In the genomic region with DNA sequence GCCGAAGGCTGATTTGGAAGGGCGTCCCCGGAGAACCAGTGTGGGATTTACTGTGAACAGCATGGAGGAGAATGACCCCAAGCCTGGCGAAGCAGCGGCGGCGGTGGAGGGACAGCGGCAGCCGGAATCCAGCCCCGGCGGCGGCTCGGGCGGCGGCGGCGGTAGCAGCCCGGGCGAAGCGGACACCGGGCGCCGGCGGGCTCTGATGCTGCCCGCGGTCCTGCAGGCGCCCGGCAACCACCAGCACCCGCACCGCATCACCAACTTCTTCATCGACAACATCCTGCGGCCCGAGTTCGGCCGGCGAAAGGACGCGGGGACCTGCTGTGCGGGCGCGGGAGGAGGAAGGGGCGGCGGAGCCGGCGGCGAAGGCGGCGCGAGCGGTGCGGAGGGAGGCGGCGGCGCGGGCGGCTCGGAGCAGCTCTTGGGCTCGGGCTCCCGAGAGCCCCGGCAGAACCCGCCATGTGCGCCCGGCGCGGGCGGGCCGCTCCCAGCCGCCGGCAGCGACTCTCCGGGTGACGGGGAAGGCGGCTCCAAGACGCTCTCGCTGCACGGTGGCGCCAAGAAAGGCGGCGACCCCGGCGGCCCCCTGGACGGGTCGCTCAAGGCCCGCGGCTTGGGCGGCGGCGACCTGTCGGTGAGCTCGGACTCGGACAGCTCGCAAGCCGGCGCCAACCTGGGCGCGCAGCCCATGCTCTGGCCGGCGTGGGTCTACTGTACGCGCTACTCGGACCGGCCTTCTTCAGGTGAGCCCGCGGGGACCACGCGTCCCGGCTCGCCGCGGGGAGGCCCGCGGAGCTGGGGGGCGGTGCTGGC, we compare ENCODE assay signal across 10 cellular contexts. TPM values are rescaled to one million over a fixed set of nuclear protein-coding genes. Genes with fewer than 3 reads are reported as not detected.
DNase-seq lines count a peak whose midpoint lies in the region; ATAC-seq, FAIRE-seq and TF ChIP-seq lines count a peak whose summit lies in the region.
"Had no signal": no experiment of that assay in that cellular context is flagged by ENCODE, and none has a peak within 500 bp of the region (broad histone marks: within the 10 kb centered on the region; RNA-seq: fewer than 3 reads in every experiment).

No MANE protein-coding gene starts in this region.

- no peaks in the 10 kb centered on the region for H4K20me1 ChIP-seq in endothelial cell of umbilical vein (replicated peaks; ENCODE audit: control insufficient read depth, extremely low read depth, insufficient read depth, low read length)
- peaks cover 3% of the 10 kb centered on the region for H4K20me1 ChIP-seq in osteoblast (ENCODE audit: insufficient read depth, low read length)

- dilution Hi-C loops in endothelial cell of umbilical vein (cut with MboI; ENCODE audit: extremely low pct_ligation_motif_present, low sequenced_read_pairs), result no loop called here

- ATAC-seq in CD8-positive, alpha-beta T cell, result no peak
- no peak for ATAC-seq in HG03280 (IDR thresholded peaks at IDR 0.05; ENCODE audit: unreplicated experiment)
- no peak for ATAC-seq in GM21723 (IDR thresholded peaks at IDR 0.05; ENCODE audit: unreplicated experiment)

- FAIRE-seq in endothelial cell of umbilical vein (lab: Jason Lieb, UNC), result no peak

- no peak overlapping the region for H3K9ac ChIP-seq in HUES64 (ENCODE audit: low read depth, low read length)
- H3K9ac ChIP-seq in endothelial cell of umbilical vein (replicated peaks; ENCODE audit: extremely low read depth, insufficient read depth, low read length), result no peak overlapping the region

- peak overlapping the region; percentile 27 for H3K4me3 ChIP-seq in CD8-positive, alpha-beta T cell (ENCODE audit: low read depth, low read length)
- 0 out of 2 replicates have a peak overlapping the region, but pooled peaks have one; percentile 5 for H3K4me3 ChIP-seq in HUES64 (ENCODE audit: low read length)
- no peak overlapping the region for H3K4me3 ChIP-seq in endothelial cell of umbilical vein (replicated peaks in 1 of 3; ENCODE audit: insufficient read depth in 1 of 3, low read depth in 1 of 3, low read length in 3 of 3)
- H3K4me3 ChIP-seq in osteoblast (ENCODE audit: insufficient read depth, low read length), result no peak overlapping the region

- peaks cover 24% of the 10 kb centered on the region for H3K4me1 Mint-ChIP-seq in CD8-positive, alpha-beta T cell (ENCODE audit: low read depth)

- no peaks in the 10 kb centered on the region for H3K36me3 Mint-ChIP-seq in CD8-positive, alpha-beta T cell

- H3K9me3 Mint-ChIP-seq in CD8-positive, alpha-beta T cell, result no peaks in the 10 kb centered on the region

- POLR2A ChIA-PET in CD8-positive, alpha-beta T cell (lab: Charles Lee), result no interaction called here
- POLR2A ChIA-PET in endothelial cell of umbilical vein (lab: Charles Lee), result no interaction called here

- intact Hi-C loops in CD8-positive, alpha-beta T cell (cut with DNase I, micrococcal nuclease), result no loop called here
- intact Hi-C loops in endothelial cell of umbilical vein (cut with micrococcal nuclease), result loop anchor here (5.0 to 10.0 kb wide), 5 partner anchors 74 to 456 kb away; a partner anchor contains a TSS

- no peak for TF ChIP-seq CTCF in CD8-positive, alpha-beta T cell (IDR thresholded peaks at IDR 0.05)
- no peak for TF ChIP-seq CTCF in endothelial cell of umbilical vein (IDR thresholded peaks at IDR 0.05; ENCODE audit: extremely low read depth in 1 of 2, insufficient read depth in 1 of 2, low read depth in 1 of 2, low read length in 2 of 2)
- TF ChIP-seq CTCF in osteoblast (IDR thresholded peaks at IDR 0.05; ENCODE audit: extremely low read depth, low read depth, low read length), result no peak

- no peak overlapping the region for H2AFZ ChIP-seq in endothelial cell of umbilical vein (ENCODE audit: low read depth, low read length)
- no peak overlapping the region for H2AFZ ChIP-seq in osteoblast (ENCODE audit: low read length)

- no peaks in the 10 kb centered on the region for H3K36me3 ChIP-seq in CD8-positive, alpha-beta T cell (ENCODE audit: insufficient read depth, low read length)
- no peaks in the 10 kb centered on the region for H3K36me3 ChIP-seq in HUES64 (ENCODE audit: insufficient read depth, low read length)
- H3K36me3 ChIP-seq in endothelial cell of umbilical vein (ENCODE audit: control insufficient read depth in 2 of 2, extremely low read depth in 1 of 2, insufficient read depth in 2 of 2, low read length in 2 of 2), result no peaks in the 10 kb centered on the region
- H3K36me3 ChIP-seq in osteoblast (ENCODE audit: insufficient read depth, low read length), result no peaks in the 10 kb centered on the region

- H3K9me3 ChIP-seq in CD8-positive, alpha-beta T cell (ENCODE audit: low read length), result no peaks in the 10 kb centered on the region
- H3K9me3 ChIP-seq in HUES64 (ENCODE audit: insufficient read depth, low read depth, low read length), result no peaks in the 10 kb centered on the region
- H3K9me3 ChIP-seq in endothelial cell of umbilical vein (replicated peaks; ENCODE audit: control insufficient read depth, insufficient read depth, low read length), result no peaks in the 10 kb centered on the region
- H3K9me3 ChIP-seq in osteoblast (ENCODE audit: low read depth, low read length), result no peaks in the 10 kb centered on the region

- BruUV-seq in endothelial cell of umbilical vein (replicated peaks; lab: Mats Ljungman, UMichigan), result no TSS peak

- CTCF ChIA-PET in CD8-positive, alpha-beta T cell (lab: Charles Lee), result no interaction called here
- CTCF ChIA-PET in endothelial cell of umbilical vein (lab: Charles Lee), result no interaction called here

- peaks cover 55% of the 10 kb centered on the region for H3K27me3 Mint-ChIP-seq in CD8-positive, alpha-beta T cell (ENCODE audit: low read depth)

- H3K4me2 ChIP-seq in endothelial cell of umbilical vein (ENCODE audit: insufficient read depth, low read length) (no peak overlapping the region), osteoblast (ENCODE audit: insufficient read depth, low read length) (no peak overlapping the region)

- no peak overlapping the region for H3K27ac Mint-ChIP-seq in CD8-positive, alpha-beta T cell

- H3K4me1 ChIP-seq in CD8-positive, alpha-beta T cell (ENCODE audit: insufficient read depth, low read length), result peaks cover 12% of the 10 kb centered on the region
- H3K4me1 ChIP-seq in HUES64 (ENCODE audit: insufficient read depth, low read length) (peaks cover 7% of the 10 kb centered on the region), endothelial cell of umbilical vein (ENCODE audit: control insufficient read depth, extremely low read depth, insufficient read depth, low read length) (no peaks in the 10 kb centered on the region), osteoblast (ENCODE audit: insufficient read depth, low read length) (peaks cover 5% of the 10 kb centered on the region)

- H3K9me1 ChIP-seq in endothelial cell of umbilical vein (replicated peaks; ENCODE audit: control insufficient read depth, extremely low read depth, insufficient read depth, low read length), result no peaks in the 10 kb centered on the region

- no peak for TF ChIP-seq POLR2A in endothelial cell of umbilical vein (IDR thresholded peaks at IDR 0.05; ENCODE audit: low read depth, low read length)

- H3K27ac ChIP-seq in CD8-positive, alpha-beta T cell (ENCODE audit: low read depth, low read length), result no peak overlapping the region
- H3K27ac ChIP-seq in HUES64 (ENCODE audit: low read depth, low read length), result no peak overlapping the region
- no peak overlapping the region for H3K27ac ChIP-seq in endothelial cell of umbilical vein (ENCODE audit: insufficient read depth, low read depth, low read length)
- H3K27ac ChIP-seq in osteoblast (ENCODE audit: low read depth, low read length), result no peak overlapping the region

- DNase-seq in CD8-positive, alpha-beta T cell, result no peak
- DNase-seq in endothelial cell of umbilical vein (ENCODE audit: low read depth, low spot score), result no peak
- peak; percentile 89 for DNase-seq in osteoblast (ENCODE audit: insufficient read length, low spot score, missing footprints)
- DNase-seq in activated effector memory CD4-positive, alpha-beta T cell treated with Interleukin-2 at 50 U/mL for 16 hours, result no peak
- no peak for DNase-seq in LoVo (ENCODE audit: low spot score)
- DNase-seq: activated CD4-positive, alpha-beta T cell treated with anti-CD3 and anti-CD28 coated beads for 4 hours; GF-D8 had no signal

- H3K79me2 ChIP-seq in endothelial cell of umbilical vein (ENCODE audit: control insufficient read depth, insufficient read depth, low read length) (no peaks in the 10 kb centered on the region), osteoblast (ENCODE audit: insufficient read depth, low read length) (no peaks in the 10 kb centered on the region)

- WGBS in HUES64, result 2% methylated on average over 113 of the region's 113 CpGs

- H3K27me3 ChIP-seq in CD8-positive, alpha-beta T cell (ENCODE audit: insufficient read depth, low read length), result peaks cover 49% of the 10 kb centered on the region
- peaks cover 99% of the 10 kb centered on the region for H3K27me3 ChIP-seq in HUES64 (ENCODE audit: insufficient read depth, low read length)
- H3K27me3 ChIP-seq in endothelial cell of umbilical vein (ENCODE audit: control insufficient read depth in 2 of 2, insufficient read depth in 2 of 2, low read length in 2 of 2), result peaks cover 78 to 95% of the 10 kb centered on the region in 2 experiments
- peaks cover 93% of the 10 kb centered on the region for H3K27me3 ChIP-seq in osteoblast (ENCODE audit: insufficient read depth, low read length)

- H3K4me3 Mint-ChIP-seq in CD8-positive, alpha-beta T cell, result peak overlapping the region; percentile 42

TF ChIP-seq in endothelial cell of umbilical vein, 7 proteins besides CTCF, POLR2A, EP300 and RAD21 (continues in another document):
- TF ChIP-seq JUN (IDR thresholded peaks at IDR 0.05; ENCODE audit: borderline replicate concordance, insufficient read depth, insufficient read length, low read depth) (no peak), FOS (IDR thresholded peaks at IDR 0.05; ENCODE audit: borderline replicate concordance, insufficient read depth, low read length) (no peak), EZH2 (IDR thresholded peaks at IDR 0.05; ENCODE audit: borderline replicate concordance, low read depth, low read length, severe bottlenecking) (peak; percentile 97)
- TF ChIP-seq, protein P1, sequence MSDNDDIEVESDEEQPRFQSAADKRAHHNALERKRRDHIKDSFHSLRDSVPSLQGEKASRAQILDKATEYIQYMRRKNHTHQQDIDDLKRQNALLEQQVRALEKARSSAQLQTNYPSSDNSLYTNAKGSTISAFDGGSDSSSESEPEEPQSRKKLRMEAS (IDR thresholded peaks at IDR 0.05; ENCODE audit: insufficient read depth, insufficient read length), result no peak

RNA-seq across cellular contexts. Expression of a gene that starts 0.6 kb away (rescaled TPM):
- not detected for total RNA-seq in CD8-positive, alpha-beta T cell
- 3.0 TPM for polyA plus RNA-seq in HUES64 (2013, experiment 1 of 2)
- polyA plus RNA-seq in HUES64 (2013, experiment 2 of 2), result 8.2 TPM
- total RNA-seq in endothelial cell of umbilical vein, result not detected in 2 replicates
- not detected in 2 replicates for polyA plus RNA-seq in endothelial cell of umbilical vein
- not detected in 2 replicates for polyA plus RNA-seq in endothelial cell of umbilical vein (2011; cell fraction: cytosol; rRNA removed)
- not detected in 2 replicates for polyA plus RNA-seq in endothelial cell of umbilical vein (2011; cell fraction: nucleus; rRNA removed)
- not detected in 2 replicates for polyA plus RNA-seq in endothelial cell of umbilical vein (2012)
- not detected in 2 replicates for polyA minus RNA-seq in endothelial cell of umbilical vein
- polyA minus RNA-seq in endothelial cell of umbilical vein (2011; cell fraction: cytosol; rRNA and poly(A)+ RNA removed), result not detected
- polyA minus RNA-seq in endothelial cell of umbilical vein (2011; cell fraction: nucleus; rRNA and poly(A)+ RNA removed), result not detected in 2 replicates
- under 0.01 TPM in 1 of 2 replicates, not detected in the other for total RNA-seq in osteoblast

Comparison
In these comparisons a context has a peak if more than half of its experiments do, and no peak if none do; other contexts are left out.
1. H3K4me3 ChIP-seq: peak in CD8-positive, alpha-beta T cell (single experiment) and HUES64 (single experiment); none in endothelial cell of umbilical vein (0 of 3) and osteoblast (single experiment).